1 cellular context compared by ENCODE assay signal in the genomic region with DNA sequence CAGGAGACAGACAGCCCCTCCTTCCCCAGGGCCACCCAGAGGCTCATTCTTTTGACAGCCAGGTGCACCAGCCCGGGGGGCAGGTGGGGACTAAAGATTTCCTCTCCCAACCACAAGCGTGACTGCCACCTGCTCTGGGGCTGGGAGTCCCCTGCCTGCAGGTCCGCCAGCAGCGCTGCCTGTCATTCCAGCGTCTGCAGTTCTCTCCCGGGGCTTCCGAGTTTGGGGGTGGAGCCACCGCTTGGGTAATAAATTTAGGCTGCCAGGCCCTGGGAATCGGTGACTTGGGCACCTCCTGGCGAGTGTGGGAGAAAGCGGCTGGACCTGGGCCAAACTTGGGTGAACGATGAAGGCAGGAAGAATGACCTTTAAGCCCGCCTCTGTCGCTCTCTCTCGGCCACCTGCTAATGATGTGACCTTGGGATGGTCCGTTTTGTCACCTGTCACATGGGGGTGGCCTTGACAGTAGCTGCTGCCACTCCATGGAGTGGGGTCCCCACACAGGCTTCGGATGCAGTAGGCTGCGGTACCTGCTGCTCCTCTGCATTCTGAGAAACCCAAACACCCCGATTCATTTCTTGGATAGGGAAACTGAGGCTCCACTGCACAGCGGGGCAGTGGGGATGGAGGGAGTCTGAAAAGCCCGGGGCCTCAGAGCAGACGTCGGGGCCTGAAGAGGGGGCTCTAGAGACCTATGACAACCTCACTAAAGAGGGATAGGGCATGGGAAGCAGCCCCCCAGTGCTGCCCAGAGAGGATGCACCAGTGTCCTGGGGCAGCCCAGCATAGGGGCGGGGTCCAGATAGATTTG.
TF ChIP-seq lines count a peak whose summit lies in the region.

No MANE protein-coding gene starts in this region.

TF ChIP-seq in HepG2, 621 proteins besides CTCF, POLR2A, EP300 and RAD21 (continued from another document and continues in another):
- TF ChIP-seq, protein P1, sequence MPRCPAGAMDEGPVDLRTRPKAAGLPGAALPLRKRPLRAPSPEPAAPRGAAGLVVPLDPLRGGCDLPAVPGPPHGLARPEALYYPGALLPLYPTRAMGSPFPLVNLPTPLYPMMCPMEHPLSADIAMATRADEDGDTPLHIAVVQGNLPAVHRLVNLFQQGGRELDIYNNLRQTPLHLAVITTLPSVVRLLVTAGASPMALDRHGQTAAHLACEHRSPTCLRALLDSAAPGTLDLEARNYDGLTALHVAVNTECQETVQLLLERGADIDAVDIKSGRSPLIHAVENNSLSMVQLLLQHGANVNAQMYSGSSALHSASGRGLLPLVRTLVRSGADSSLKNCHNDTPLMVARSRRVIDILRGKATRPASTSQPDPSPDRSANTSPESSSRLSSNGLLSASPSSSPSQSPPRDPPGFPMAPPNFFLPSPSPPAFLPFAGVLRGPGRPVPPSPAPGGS (CRISPR knock-in tag; IDR thresholded peaks at IDR 0.05) = peak; percentile 46; the same call in 1 of the 2 replicates
- TF ChIP-seq ZNF570 (CRISPR knock-in tag; IDR thresholded peaks at IDR 0.05; ENCODE audit: borderline replicate concordance) (no peak), ZNF883 (CRISPR knock-in tag; IDR thresholded peaks at IDR 0.05; ENCODE audit: not compliant biosample characterization) (peak; percentile 44), ZBTB21 (CRISPR knock-in tag; IDR thresholded peaks at IDR 0.05) (no peak), LCORL (IDR thresholded peaks at IDR 0.05) (no peak), LCORL (CRISPR knock-in tag; IDR thresholded peaks at IDR 0.05) (peak; percentile 97), KMT2B (CRISPR knock-in tag; IDR thresholded peaks at IDR 0.05) (no peak), CHD2 (IDR thresholded peaks at IDR 0.05; ENCODE audit: low read depth, low read length) (no peak), ZFYVE20 (CRISPR knock-in tag; IDR thresholded peaks at IDR 0.05; ENCODE audit: borderline replicate concordance, low read depth) (no peak), TEAD3 (CRISPR knock-in tag; optimal IDR thresholded peaks at IDR 0.05; ENCODE audit: borderline replicate concordance) (peak; percentile 24), ZNF3 (CRISPR knock-in tag; IDR thresholded peaks at IDR 0.05) (no peak), ZMYM4 (CRISPR knock-in tag; IDR thresholded peaks at IDR 0.05) (peak; percentile 73), ZNF652 (CRISPR knock-in tag; IDR thresholded peaks at IDR 0.05; ENCODE audit: borderline replicate concordance, low read depth) (no peak), TRIM24 (CRISPR knock-in tag; IDR thresholded peaks at IDR 0.05) (no peak), MED1 (CRISPR knock-in tag; IDR thresholded peaks at IDR 0.05) (peak; percentile 89), HNRNPLL (IDR thresholded peaks at IDR 0.05; ENCODE audit: low read depth, low read length, poor library complexity, severe bottlenecking) (peak; percentile 38), ZNF331 (CRISPR knock-in tag; IDR thresholded peaks at IDR 0.05) (no peak), KDM6A (CRISPR knock-in tag; IDR thresholded peaks at IDR 0.05; ENCODE audit: low read depth) (0 out of 2 replicates have a peak, but pooled peaks have one; percentile 7), ZNF644 (CRISPR knock-in tag; IDR thresholded peaks at IDR 0.05; ENCODE audit: low read depth) (no peak), THAP11 (CRISPR knock-in tag; IDR thresholded peaks at IDR 0.05) (peak; percentile 66), SOX5 (CRISPR knock-in tag; IDR thresholded peaks at IDR 0.05; ENCODE audit: borderline replicate concordance) (peak; percentile 61; the same call in 1 of the 2 replicates), ZSCAN29 (CRISPR knock-in tag; conservative IDR thresholded peaks at IDR 0.05) (peak; percentile 73; the same call in 1 of the 2 replicates), ZNF546 (CRISPR knock-in tag; conservative IDR thresholded peaks at IDR 0.05) (no peak), NCOR1 (IDR thresholded peaks at IDR 0.05; ENCODE audit: borderline replicate concordance, low read length) (no peak), BCL6 (CRISPR knock-in tag; IDR thresholded peaks at IDR 0.05) (0 out of 2 replicates have a peak, but pooled peaks have one; percentile 51), ZFP36L2 (CRISPR knock-in tag; IDR thresholded peaks at IDR 0.05) (no peak), ZNF629 (CRISPR knock-in tag; conservative IDR thresholded peaks at IDR 0.05) (no peak; the same call in 1 of the 2 replicates), STAG1 (CRISPR knock-in tag; IDR thresholded peaks at IDR 0.05) (peak; percentile 42)
- TF ChIP-seq, protein P2, sequence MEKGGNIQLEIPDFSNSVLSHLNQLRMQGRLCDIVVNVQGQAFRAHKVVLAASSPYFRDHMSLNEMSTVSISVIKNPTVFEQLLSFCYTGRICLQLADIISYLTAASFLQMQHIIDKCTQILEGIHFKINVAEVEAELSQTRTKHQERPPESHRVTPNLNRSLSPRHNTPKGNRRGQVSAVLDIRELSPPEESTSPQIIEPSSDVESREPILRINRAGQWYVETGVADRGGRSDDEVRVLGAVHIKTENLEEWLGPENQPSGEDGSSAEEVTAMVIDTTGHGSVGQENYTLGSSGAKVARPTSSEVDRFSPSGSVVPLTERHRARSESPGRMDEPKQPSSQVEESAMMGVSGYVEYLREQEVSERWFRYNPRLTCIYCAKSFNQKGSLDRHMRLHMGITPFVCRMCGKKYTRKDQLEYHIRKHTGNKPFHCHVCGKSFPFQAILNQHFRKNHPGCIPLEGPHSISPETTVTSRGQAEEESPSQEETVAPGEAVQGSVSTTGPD (CRISPR knock-in tag; IDR thresholded peaks at IDR 0.05) = no peak
- TF ChIP-seq, protein P3, sequence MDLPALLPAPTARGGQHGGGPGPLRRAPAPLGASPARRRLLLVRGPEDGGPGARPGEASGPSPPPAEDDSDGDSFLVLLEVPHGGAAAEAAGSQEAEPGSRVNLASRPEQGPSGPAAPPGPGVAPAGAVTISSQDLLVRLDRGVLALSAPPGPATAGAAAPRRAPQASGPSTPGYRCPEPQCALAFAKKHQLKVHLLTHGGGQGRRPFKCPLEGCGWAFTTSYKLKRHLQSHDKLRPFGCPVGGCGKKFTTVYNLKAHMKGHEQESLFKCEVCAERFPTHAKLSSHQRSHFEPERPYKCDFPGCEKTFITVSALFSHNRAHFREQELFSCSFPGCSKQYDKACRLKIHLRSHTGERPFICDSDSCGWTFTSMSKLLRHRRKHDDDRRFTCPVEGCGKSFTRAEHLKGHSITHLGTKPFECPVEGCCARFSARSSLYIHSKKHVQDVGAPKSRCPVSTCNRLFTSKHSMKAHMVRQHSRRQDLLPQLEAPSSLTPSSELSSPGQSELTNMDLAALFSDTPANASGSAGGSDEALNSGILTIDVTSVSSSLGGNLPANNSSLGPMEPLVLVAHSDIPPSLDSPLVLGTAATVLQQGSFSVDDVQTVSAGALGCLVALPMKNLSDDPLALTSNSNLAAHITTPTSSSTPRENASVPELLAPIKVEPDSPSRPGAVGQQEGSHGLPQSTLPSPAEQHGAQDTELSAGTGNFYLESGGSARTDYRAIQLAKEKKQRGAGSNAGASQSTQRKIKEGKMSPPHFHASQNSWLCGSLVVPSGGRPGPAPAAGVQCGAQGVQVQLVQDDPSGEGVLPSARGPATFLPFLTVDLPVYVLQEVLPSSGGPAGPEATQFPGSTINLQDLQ (CRISPR knock-in tag; IDR thresholded peaks at IDR 0.05) = peak; percentile 12; the same call in 1 of the 2 replicates
- TF ChIP-seq, protein P4, sequence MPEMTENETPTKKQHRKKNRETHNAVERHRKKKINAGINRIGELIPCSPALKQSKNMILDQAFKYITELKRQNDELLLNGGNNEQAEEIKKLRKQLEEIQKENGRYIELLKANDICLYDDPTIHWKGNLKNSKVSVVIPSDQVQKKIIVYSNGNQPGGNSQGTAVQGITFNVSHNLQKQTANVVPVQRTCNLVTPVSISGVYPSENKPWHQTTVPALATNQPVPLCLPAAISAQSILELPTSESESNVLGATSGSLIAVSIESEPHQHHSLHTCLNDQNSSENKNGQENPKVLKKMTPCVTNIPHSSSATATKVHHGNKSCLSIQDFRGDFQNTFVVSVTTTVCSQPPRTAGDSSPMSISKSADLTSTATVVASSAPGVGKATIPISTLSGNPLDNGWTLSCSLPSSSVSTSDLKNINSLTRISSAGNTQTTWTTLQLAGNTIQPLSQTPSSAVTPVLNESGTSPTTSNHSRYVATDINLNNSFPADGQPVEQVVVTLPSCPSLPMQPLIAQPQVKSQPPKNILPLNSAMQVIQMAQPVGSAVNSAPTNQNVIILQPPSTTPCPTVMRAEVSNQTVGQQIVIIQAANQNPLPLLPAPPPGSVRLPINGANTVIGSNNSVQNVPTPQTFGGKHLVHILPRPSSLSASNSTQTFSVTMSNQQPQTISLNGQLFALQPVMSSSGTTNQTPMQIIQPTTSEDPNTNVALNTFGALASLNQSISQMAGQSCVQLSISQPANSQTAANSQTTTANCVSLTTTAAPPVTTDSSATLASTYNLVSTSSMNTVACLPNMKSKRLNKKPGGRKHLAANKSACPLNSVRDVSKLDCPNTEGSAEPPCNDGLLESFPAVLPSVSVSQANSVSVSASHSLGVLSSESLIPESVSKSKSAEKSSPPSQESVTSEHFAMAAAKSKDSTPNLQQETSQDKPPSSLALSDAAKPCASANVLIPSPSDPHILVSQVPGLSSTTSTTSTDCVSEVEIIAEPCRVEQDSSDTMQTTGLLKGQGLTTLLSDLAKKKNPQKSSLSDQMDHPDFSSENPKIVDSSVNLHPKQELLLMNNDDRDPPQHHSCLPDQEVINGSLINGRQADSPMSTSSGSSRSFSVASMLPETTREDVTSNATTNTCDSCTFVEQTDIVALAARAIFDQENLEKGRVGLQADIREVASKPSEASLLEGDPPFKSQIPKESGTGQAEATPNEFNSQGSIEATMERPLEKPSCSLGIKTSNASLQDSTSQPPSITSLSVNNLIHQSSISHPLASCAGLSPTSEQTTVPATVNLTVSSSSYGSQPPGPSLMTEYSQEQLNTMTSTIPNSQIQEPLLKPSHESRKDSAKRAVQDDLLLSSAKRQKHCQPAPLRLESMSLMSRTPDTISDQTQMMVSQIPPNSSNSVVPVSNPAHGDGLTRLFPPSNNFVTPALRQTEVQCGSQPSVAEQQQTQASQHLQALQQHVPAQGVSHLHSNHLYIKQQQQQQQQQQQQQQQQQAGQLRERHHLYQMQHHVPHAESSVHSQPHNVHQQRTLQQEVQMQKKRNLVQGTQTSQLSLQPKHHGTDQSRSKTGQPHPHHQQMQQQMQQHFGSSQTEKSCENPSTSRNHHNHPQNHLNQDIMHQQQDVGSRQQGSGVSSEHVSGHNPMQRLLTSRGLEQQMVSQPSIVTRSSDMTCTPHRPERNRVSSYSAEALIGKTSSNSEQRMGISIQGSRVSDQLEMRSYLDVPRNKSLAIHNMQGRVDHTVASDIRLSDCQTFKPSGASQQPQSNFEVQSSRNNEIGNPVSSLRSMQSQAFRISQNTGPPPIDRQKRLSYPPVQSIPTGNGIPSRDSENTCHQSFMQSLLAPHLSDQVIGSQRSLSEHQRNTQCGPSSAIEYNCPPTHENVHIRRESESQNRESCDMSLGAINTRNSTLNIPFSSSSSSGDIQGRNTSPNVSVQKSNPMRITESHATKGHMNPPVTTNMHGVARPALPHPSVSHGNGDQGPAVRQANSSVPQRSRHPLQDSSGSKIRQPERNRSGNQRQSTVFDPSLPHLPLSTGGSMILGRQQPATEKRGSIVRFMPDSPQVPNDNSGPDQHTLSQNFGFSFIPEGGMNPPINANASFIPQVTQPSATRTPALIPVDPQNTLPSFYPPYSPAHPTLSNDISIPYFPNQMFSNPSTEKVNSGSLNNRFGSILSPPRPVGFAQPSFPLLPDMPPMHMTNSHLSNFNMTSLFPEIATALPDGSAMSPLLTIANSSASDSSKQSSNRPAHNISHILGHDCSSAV (CRISPR knock-in tag; IDR thresholded peaks at IDR 0.05; ENCODE audit: borderline replicate concordance) = no peak
- TF ChIP-seq, protein P5, sequence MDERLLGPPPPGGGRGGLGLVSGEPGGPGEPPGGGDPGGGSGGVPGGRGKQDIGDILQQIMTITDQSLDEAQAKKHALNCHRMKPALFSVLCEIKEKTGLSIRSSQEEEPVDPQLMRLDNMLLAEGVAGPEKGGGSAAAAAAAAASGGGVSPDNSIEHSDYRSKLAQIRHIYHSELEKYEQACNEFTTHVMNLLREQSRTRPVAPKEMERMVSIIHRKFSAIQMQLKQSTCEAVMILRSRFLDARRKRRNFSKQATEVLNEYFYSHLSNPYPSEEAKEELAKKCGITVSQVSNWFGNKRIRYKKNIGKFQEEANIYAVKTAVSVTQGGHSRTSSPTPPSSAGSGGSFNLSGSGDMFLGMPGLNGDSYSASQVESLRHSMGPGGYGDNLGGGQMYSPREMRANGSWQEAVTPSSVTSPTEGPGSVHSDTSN (CRISPR knock-in tag; IDR thresholded peaks at IDR 0.05) = no peak
- TF ChIP-seq, protein P6, sequence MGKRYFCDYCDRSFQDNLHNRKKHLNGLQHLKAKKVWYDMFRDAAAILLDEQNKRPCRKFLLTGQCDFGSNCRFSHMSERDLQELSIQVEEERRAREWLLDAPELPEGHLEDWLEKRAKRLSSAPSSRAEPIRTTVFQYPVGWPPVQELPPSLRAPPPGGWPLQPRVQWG (CRISPR knock-in tag; IDR thresholded peaks at IDR 0.05; ENCODE audit: borderline replicate concordance, low read depth) = no peak
- TF ChIP-seq, protein P7, sequence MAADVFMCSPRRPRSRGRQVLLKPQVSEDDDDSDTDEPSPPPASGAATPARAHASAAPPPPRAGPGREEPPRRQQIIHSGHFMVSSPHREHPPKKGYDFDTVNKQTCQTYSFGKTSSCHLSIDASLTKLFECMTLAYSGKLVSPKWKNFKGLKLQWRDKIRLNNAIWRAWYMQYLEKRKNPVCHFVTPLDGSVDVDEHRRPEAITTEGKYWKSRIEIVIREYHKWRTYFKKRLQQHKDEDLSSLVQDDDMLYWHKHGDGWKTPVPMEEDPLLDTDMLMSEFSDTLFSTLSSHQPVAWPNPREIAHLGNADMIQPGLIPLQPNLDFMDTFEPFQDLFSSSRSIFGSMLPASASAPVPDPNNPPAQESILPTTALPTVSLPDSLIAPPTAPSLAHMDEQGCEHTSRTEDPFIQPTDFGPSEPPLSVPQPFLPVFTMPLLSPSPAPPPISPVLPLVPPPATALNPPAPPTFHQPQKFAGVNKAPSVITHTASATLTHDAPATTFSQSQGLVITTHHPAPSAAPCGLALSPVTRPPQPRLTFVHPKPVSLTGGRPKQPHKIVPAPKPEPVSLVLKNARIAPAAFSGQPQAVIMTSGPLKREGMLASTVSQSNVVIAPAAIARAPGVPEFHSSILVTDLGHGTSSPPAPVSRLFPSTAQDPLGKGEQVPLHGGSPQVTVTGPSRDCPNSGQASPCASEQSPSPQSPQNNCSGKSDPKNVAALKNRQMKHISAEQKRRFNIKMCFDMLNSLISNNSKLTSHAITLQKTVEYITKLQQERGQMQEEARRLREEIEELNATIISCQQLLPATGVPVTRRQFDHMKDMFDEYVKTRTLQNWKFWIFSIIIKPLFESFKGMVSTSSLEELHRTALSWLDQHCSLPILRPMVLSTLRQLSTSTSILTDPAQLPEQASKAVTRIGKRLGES (CRISPR knock-in tag; IDR thresholded peaks at IDR 0.05; ENCODE audit: borderline replicate concordance) = no peak
